15 cellular contexts compared by ENCODE assay signal in genomic region chr6:56255370-56255769, GRCh38. TPM values are rescaled to one million over a fixed set of nuclear protein-coding genes. Genes with fewer than 3 reads are reported as not detected.
"Had no signal": no experiment of that assay in that cellular context is flagged by ENCODE, and none has a peak within 500 bp of the region (broad histone marks: within the 10 kb centered on the region; RNA-seq: fewer than 3 reads in every experiment).

No MANE protein-coding gene starts in this region.

- FAIRE-seq: keratinocyte, pancreas had no signal

- H3K4me3 ChIP-seq: esophagus muscularis mucosa, gastrocnemius medialis, heart right ventricle, pancreas, skin epidermis, stomach had no signal

- ATAC-seq: activated T-helper 17 cell treated with anti-CD3 and anti-CD28 coated beads, Interleukin-2, amount 50 U/mL, for 72 hours; gastrocnemius medialis; heart right ventricle; left ventricle myocardium superior; pancreas had no signal

- H3K9me3 ChIP-seq: esophagus muscularis mucosa, gastrocnemius medialis, heart right ventricle, pancreas, stomach had no signal

- H3K4me1 ChIP-seq: esophagus muscularis mucosa, gastrocnemius medialis, heart right ventricle, pancreas, stomach had no signal

- H3K36me3 ChIP-seq: esophagus muscularis mucosa, gastrocnemius medialis, heart right ventricle, pancreas, stomach had no signal

- DNase-seq: activated B cell treated with CpG ODN at 0.5 μM for 24 hours; activated CD4-positive, alpha-beta T cell treated with anti-CD3 and anti-CD28 coated beads, Interleukin-2, amount 10 ng/mL, durations not matched to agents 24 days and 14 days; activated naive CD4-positive, alpha-beta T cell treated with anti-CD3 and anti-CD28 coated beads for 36 hours; gastrocnemius medialis; heart right ventricle; left ventricle myocardium superior; mesenchymal stem cell; pancreas; stomach had no signal

- H3K27me3 ChIP-seq: esophagus muscularis mucosa, gastrocnemius medialis, heart right ventricle, pancreas, stomach had no signal

- H3K27ac ChIP-seq: esophagus muscularis mucosa, gastrocnemius medialis, heart right ventricle, pancreas, skin epidermis, stomach had no signal

RNA-seq across cellular contexts. Expression of gene COL21A1, which starts 8.0 kb away (rescaled TPM):
- total RNA-seq: activated B cell treated with CpG ODN at 0.5 μM for 24 hours; activated CD4-positive, alpha-beta T cell treated with anti-CD3 and anti-CD28 coated beads, Interleukin-2, amount 10 ng/mL, durations not matched to agents 24 days and 14 days; activated naive CD4-positive, alpha-beta T cell treated with anti-CD3 and anti-CD28 coated beads for 36 hours; activated T-helper 17 cell treated with anti-CD3 and anti-CD28 coated beads, Interleukin-2, amount 50 U/mL, for 72 hours; neural crest cell; T-helper 1 cell treated with Interleukin-12 subunit alpha and Interleukin-12 subunit beta and Interleukin-4 antibody, amounts not matched to agents 30 ng/mL and 1 ng/mL, for 36 hours had no signal
